In genomic region chr17:37746617-37747016, GRCh38 we compare ENCODE assay signal across 25 cellular contexts. TPM values are rescaled to one million over a fixed set of nuclear protein-coding genes. Genes with fewer than 3 reads are reported as not detected.
DNase-seq lines count a peak whose midpoint lies in the region; ATAC-seq and TF ChIP-seq lines count a peak whose summit lies in the region.
"Had no signal": no experiment of that assay in that cellular context is flagged by ENCODE, and none has a peak within 500 bp of the region (broad histone marks: within the 10 kb centered on the region; RNA-seq: fewer than 3 reads in every experiment).

No MANE protein-coding gene starts in this region.

- H3K27ac Mint-ChIP-seq in GM23338, result no peak overlapping the region
- H3K27ac Mint-ChIP-seq in activated CD8-positive, alpha-beta memory T cell treated with anti-CD3 and anti-CD28 coated beads, Interleukin-2, amount 10 ng/mL, durations not matched to agents 7 days and 5 days, result no peak overlapping the region

- H3K4me3 Mint-ChIP-seq in GM23338, result no peak overlapping the region
- H3K4me3 Mint-ChIP-seq in activated CD8-positive, alpha-beta memory T cell treated with anti-CD3 and anti-CD28 coated beads, Interleukin-2, amount 10 ng/mL, durations not matched to agents 7 days and 5 days, result no peak overlapping the region
- H3K4me3 Mint-ChIP-seq: activated T-cell treated with anti-CD3 and anti-CD28 coated beads, Interleukin-2, amount 50 U/mL, for 4 hours had no signal

- TF ChIP-seq EP300 in stomach (IDR thresholded peaks at IDR 0.05), result no peak

- CTCF ChIA-PET in activated CD8-positive, alpha-beta memory T cell treated with anti-CD3 and anti-CD28 coated beads, Interleukin-2, amount 10 ng/mL, durations not matched to agents 7 days and 5 days (lab: Charles Lee), result no interaction called here

- 41 to 65% (median 61%) methylated on average over 2 of the region's 2 CpGs for WGBS in stomach, 5 donors

- no peaks in the 10 kb centered on the region for H3K9me3 Mint-ChIP-seq in GM23338
- H3K9me3 Mint-ChIP-seq in activated CD8-positive, alpha-beta memory T cell treated with anti-CD3 and anti-CD28 coated beads, Interleukin-2, amount 10 ng/mL, durations not matched to agents 7 days and 5 days (ENCODE audit: low read depth), result no peaks in the 10 kb centered on the region
- H3K9me3 Mint-ChIP-seq: activated T-cell treated with anti-CD3 and anti-CD28 coated beads, Interleukin-2, amount 50 U/mL, for 4 hours had no signal

- no peaks in the 10 kb centered on the region for H3K79me2 ChIP-seq in GM23338 (replicated peaks; ENCODE audit: insufficient read depth)

- no peaks in the 10 kb centered on the region for H3K9me2 ChIP-seq in GM23338 (ENCODE audit: insufficient read depth)

- no peak overlapping the region; the same call in 1 of the 2 replicates for H3K4me2 ChIP-seq in GM23338
- H3K4me2 ChIP-seq: KMS-11 had no signal

- TF ChIP-seq CTCF in GM23338 (conservative IDR thresholded peaks at IDR 0.05; ENCODE audit: low read depth in 2 of 2) (no peak), colonic mucosa (IDR thresholded peaks at IDR 0.05) (no peak), lower lobe of right lung (IDR thresholded peaks at IDR 0.05) (no peak), stomach (IDR thresholded peaks at IDR 0.05) (no peak)

- DNase-seq in GM23338 (ENCODE audit: low spot score) (no peak), colonic mucosa (no peak), lower lobe of right lung (no peak), stomach (no peak), pons (ENCODE audit: low spot score) (no peak)
- DNase-seq in activated CD8-positive, alpha-beta memory T cell treated with anti-CD3 and anti-CD28 coated beads, Interleukin-2, amount 10 ng/mL, durations not matched to agents 7 days and 5 days, result no peak
- DNase-seq: activated CD4-positive, CD25-positive, alpha-beta regulatory T cell treated with anti-CD3 and anti-CD28 coated beads, Interleukin-2, amount 50 U/mL, for 72 hours; activated naive CD4-positive, alpha-beta T cell; activated T-cell treated with anti-CD3 and anti-CD28 coated beads, Interleukin-2, amount 50 U/mL, for 4 hours; amniotic stem cell; cortex of kidney; NCI-H146; NCI-H526 treated with DMSO at 0.1 percent for 48 hours; stimulated activated CD4-positive, alpha-beta T cell treated with anti-CD3 and anti-CD28 coated beads, Interleukin-1b, Interleukin-23, amount 100 ng/mL, for 48 hours; T-helper 1 cell had no signal

- H2AFZ ChIP-seq in GM23338, result no peak overlapping the region

- H3K4me1 Mint-ChIP-seq in GM23338, result peaks cover 11% of the 10 kb centered on the region
- peaks cover 18% of the 10 kb centered on the region for H3K4me1 Mint-ChIP-seq in activated CD8-positive, alpha-beta memory T cell treated with anti-CD3 and anti-CD28 coated beads, Interleukin-2, amount 10 ng/mL, durations not matched to agents 7 days and 5 days

- no peaks in the 10 kb centered on the region; the same call in 2 of the 3 replicates for H3K36me3 Mint-ChIP-seq in GM23338 (ENCODE audit: low read depth)
- H3K36me3 Mint-ChIP-seq in activated CD8-positive, alpha-beta memory T cell treated with anti-CD3 and anti-CD28 coated beads, Interleukin-2, amount 10 ng/mL, durations not matched to agents 7 days and 5 days, result no peaks in the 10 kb centered on the region

- peak overlapping the region; percentile 28 to 98 for H3K9ac ChIP-seq in colonic mucosa (ENCODE audit: low read depth in 2 of 2, low read length in 2 of 2)
- H3K9ac ChIP-seq: KMS-11 had no signal

- H3K27me3 ChIP-seq in GM23338 (ENCODE audit: insufficient read depth) (peaks cover 80% of the 10 kb centered on the region), colonic mucosa (peaks cover 20% of the 10 kb centered on the region), lower lobe of right lung (ENCODE audit: low read depth) (peaks cover 67% of the 10 kb centered on the region), stomach (peaks cover 3 to 66% (median 46%) of the 10 kb centered on the region in 3 donors)

- intact Hi-C loops in colonic mucosa (cut with DNase I), result no loop called here
- intact Hi-C loops in lower lobe of right lung (cut with DNase I), result no loop called here
- intact Hi-C loops in stomach (cut with DNase I; ENCODE audit: low total_unique reads), result no loop called here

- no peak overlapping the region for H3K27ac ChIP-seq in GM23338 (ENCODE audit: low read depth)
- H3K27ac ChIP-seq in colonic mucosa, result peak overlapping the region; percentile 69
- H3K27ac ChIP-seq in lower lobe of right lung, result peak overlapping the region; percentile 84
- peak overlapping the region in 2 of 5 donors; percentile 88 to 93 for H3K27ac ChIP-seq in stomach
- H3K27ac ChIP-seq: C4-2B, gastroesophageal sphincter, KMS-11, neutrophil, skin epidermis, suprapubic skin had no signal

- TF ChIP-seq POLR2A in stomach (IDR thresholded peaks at IDR 0.05), result no peak

- no peaks in the 10 kb centered on the region for H3K36me3 ChIP-seq in GM23338 (ENCODE audit: insufficient read depth)
- H3K36me3 ChIP-seq in colonic mucosa, result no peaks in the 10 kb centered on the region
- no peaks in the 10 kb centered on the region for H3K36me3 ChIP-seq in lower lobe of right lung
- H3K36me3 ChIP-seq in stomach, result no peaks in the 10 kb centered on the region
- H3K36me3 ChIP-seq: gastroesophageal sphincter, neutrophil, suprapubic skin had no signal

- peaks cover 11% of the 10 kb centered on the region; the same call in 1 of the 2 replicates for H3F3A ChIP-seq in GM23338 (replicated peaks; ENCODE audit: low read depth)

- H3K9me3 ChIP-seq in colonic mucosa (no peaks in the 10 kb centered on the region), lower lobe of right lung (no peaks in the 10 kb centered on the region), stomach (no peaks in the 10 kb centered on the region)
- H3K9me3 ChIP-seq: gastroesophageal sphincter, neutrophil, suprapubic skin had no signal

- H4K20me1 ChIP-seq in GM23338 (replicated peaks; ENCODE audit: insufficient read depth), result no peaks in the 10 kb centered on the region

- H3K4me1 ChIP-seq in GM23338 (ENCODE audit: insufficient read depth), result peaks cover 19% of the 10 kb centered on the region
- H3K4me1 ChIP-seq in colonic mucosa, result no peaks in the 10 kb centered on the region
- H3K4me1 ChIP-seq in lower lobe of right lung, result peaks cover 28% of the 10 kb centered on the region
- peaks cover 27 to 47% (median 43%) of the 10 kb centered on the region in 4 donors for H3K4me1 ChIP-seq in stomach

- peaks cover 64% of the 10 kb centered on the region for H3K27me3 Mint-ChIP-seq in GM23338 (ENCODE audit: insufficient read depth, low read depth, poor library complexity)
- H3K27me3 Mint-ChIP-seq in activated CD8-positive, alpha-beta memory T cell treated with anti-CD3 and anti-CD28 coated beads, Interleukin-2, amount 10 ng/mL, durations not matched to agents 7 days and 5 days, result peaks cover 81% of the 10 kb centered on the region

- ATAC-seq in GM23338 (no peak), lower lobe of right lung (no peak), HG02870 (IDR thresholded peaks at IDR 0.05; ENCODE audit: unreplicated experiment) (no peak), HG02759 (IDR thresholded peaks at IDR 0.05; ENCODE audit: unreplicated experiment) (no peak)
- no peak for ATAC-seq in activated CD8-positive, alpha-beta memory T cell treated with anti-CD3 and anti-CD28 coated beads, Interleukin-2, amount 10 ng/mL, durations not matched to agents 7 days and 5 days
- ATAC-seq: activated T-cell treated with anti-CD3 and anti-CD28 coated beads, Interleukin-2, amount 50 U/mL, for 4 hours; gastroesophageal sphincter had no signal

- H3K4me3 ChIP-seq in GM23338, result 0 out of 2 replicates have a peak overlapping the region, but pooled peaks have one; percentile 78
- H3K4me3 ChIP-seq in colonic mucosa, result peak overlapping the region; percentile 49
- H3K4me3 ChIP-seq in lower lobe of right lung, result peak overlapping the region; percentile 56
- peak overlapping the region in 3 of 4 donors; percentile 48 to 54 (median 48) for H3K4me3 ChIP-seq in stomach
- H3K4me3 ChIP-seq: gastroesophageal sphincter, skin epidermis, suprapubic skin had no signal

TF ChIP-seq in GM23338, 12 proteins besides CTCF, POLR2A, EP300 and RAD21:
- TF ChIP-seq EZH2 (IDR thresholded peaks at IDR 0.05; ENCODE audit: low read depth, unreplicated experiment), result peak; percentile 38
- no peak for TF ChIP-seq JUNB (IDR thresholded peaks at IDR 0.05; ENCODE audit: unreplicated experiment)

RNA-seq across cellular contexts. Expression of gene HNF1B, which starts 1.8 kb away (rescaled TPM):
- 0.04 and 0.07 TPM in 2 replicates for total RNA-seq in GM23338 (2014; rRNA removed; shearing (Covaris generic))
- 0.19 TPM in 1 of 2 replicates, not detected in the other for polyA plus RNA-seq in GM23338 (2016; fragmentation: Nextera tagmentation; extraction: Ambion mirVana)
- total RNA-seq in colonic mucosa, result 10 to 100 TPM; 28.0 to 34.8 TPM
- 15.2 TPM for total RNA-seq in lower lobe of right lung
- 10 to 100 TPM in 2 of 5 donors, 1 to 10 TPM in 2, under 1 TPM in 1; 0.58 to 19.2 (median 7.7) TPM for total RNA-seq in stomach
- polyA plus RNA-seq in stomach, result 1 to 10 TPM; 4.4 to 7.3 (median 6.7) TPM
- 1 to 10 TPM in 1 of 2 experiments, not detected in 1; 1.9 TPM for total RNA-seq in activated CD8-positive, alpha-beta memory T cell treated with anti-CD3 and anti-CD28 coated beads, Interleukin-2, amount 10 ng/mL, durations not matched to agents 7 days and 5 days
- total RNA-seq: gastroesophageal sphincter, lower leg skin, SK-MEL-5, suprapubic skin had no signal
